10 cellular contexts compared by ENCODE assay signal in the genomic region with DNA sequence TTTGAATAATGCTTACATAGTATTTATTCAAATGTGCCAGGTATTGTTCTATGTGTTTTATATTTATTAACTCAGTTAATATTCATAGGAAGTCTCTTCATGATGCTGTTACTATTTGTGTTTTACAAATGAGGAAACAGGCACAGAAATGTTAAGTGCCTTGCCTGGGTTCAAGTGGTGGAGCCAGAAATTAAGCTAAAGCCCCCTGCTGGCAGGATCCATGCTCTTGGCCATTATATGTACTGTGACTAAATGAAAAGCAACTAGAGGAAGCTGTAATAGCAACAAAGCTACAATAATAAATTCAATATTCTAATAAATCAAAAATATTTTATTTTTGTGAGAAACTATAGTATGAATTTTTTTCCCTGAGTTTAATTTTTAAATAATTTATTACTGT. TPM values are rescaled to one million over a fixed set of nuclear protein-coding genes. Genes with fewer than 3 reads are reported as not detected.
DNase-seq lines count a peak whose midpoint lies in the region; ATAC-seq, FAIRE-seq and TF ChIP-seq lines count a peak whose summit lies in the region.
"Had no signal": no experiment of that assay in that cellular context is flagged by ENCODE, and none has a peak within 500 bp of the region (broad histone marks: within the 10 kb centered on the region; RNA-seq: fewer than 3 reads in every experiment).

No MANE protein-coding gene starts in this region.

- H3K27me3 Mint-ChIP-seq in endodermal cell (ENCODE audit: insufficient read depth) = no peaks in the 10 kb centered on the region

- peaks cover 8% of the 10 kb centered on the region for H3K4me1 Mint-ChIP-seq in endodermal cell

- no peak overlapping the region for H3K9ac ChIP-seq in endodermal cell (ENCODE audit: extremely low read depth, low read length, poor library complexity, severe bottlenecking)
- H3K9ac ChIP-seq: parathyroid adenoma had no signal

- H3K27ac ChIP-seq in endodermal cell (ENCODE audit: low read depth, low read length) = no peak overlapping the region
- H3K27ac ChIP-seq: parathyroid adenoma had no signal

- H3K27me3 ChIP-seq in endodermal cell (ENCODE audit: control insufficient read depth, insufficient read depth, low read length, poor library complexity, severe bottlenecking) = no peaks in the 10 kb centered on the region

- no peak for FAIRE-seq in GM19239 (lab: Jason Lieb, UNC)

- H3K36me3 Mint-ChIP-seq in endodermal cell (ENCODE audit: low read depth) = peaks cover 30% of the 10 kb centered on the region

- H3K4me3 Mint-ChIP-seq in endodermal cell = no peak overlapping the region

- H3K36me3 ChIP-seq in endodermal cell (ENCODE audit: control insufficient read depth, insufficient read depth, low read length) = peaks cover 40% of the 10 kb centered on the region

- no peak overlapping the region for H3K27ac Mint-ChIP-seq in endodermal cell

- H3K9me3 ChIP-seq in endodermal cell (ENCODE audit: control insufficient read depth, low read length) = no peaks in the 10 kb centered on the region

- DNase-seq in stimulated activated CD4-positive, alpha-beta T cell treated with anti-CD3 and anti-CD28 coated beads, Interleukin-4, amount 100 ng/mL, for 24 hours = peak; percentile 10
- DNase-seq in stimulated activated CD4-positive, alpha-beta T cell treated with anti-CD3 and anti-CD28 coated beads, Interleukin-12 subunit alpha, Interleukin-12 subunit beta, amount 100 ng/mL, for 4 hours = no peak
- peak; percentile 24 for DNase-seq in NCI-H510A treated with DMSO at 0.1 percent for 48 hours (lab: John Stamatoyannopoulos, UW)
- peak; percentile 59 for DNase-seq in endodermal cell
- DNase-seq in NCI-H146 treated with DMSO at 0.1 percent for 48 hours (lab: John Stamatoyannopoulos, UW; ENCODE audit: unreplicated experiment) = no peak
- DNase-seq in GM19239 (ENCODE audit: insufficient read length, low spot score) = no peak
- DNase-seq: T-helper 9 cell had no signal

- peak; percentile 72 for TF ChIP-seq CTCF in endodermal cell (conservative IDR thresholded peaks at IDR 0.05)

- H3K9me3 Mint-ChIP-seq in endodermal cell = no peaks in the 10 kb centered on the region

- no peak for ATAC-seq in HG03520 (IDR thresholded peaks at IDR 0.05; ENCODE audit: unreplicated experiment)
- no peak for ATAC-seq in GM21360 (IDR thresholded peaks at IDR 0.05; ENCODE audit: unreplicated experiment)

- no peak overlapping the region for H3K4me3 ChIP-seq in endodermal cell (ENCODE audit: low read length)

- no peaks in the 10 kb centered on the region for H3K4me1 ChIP-seq in endodermal cell (ENCODE audit: control insufficient read depth, insufficient read depth, low read length)
- H3K4me1 ChIP-seq: parathyroid adenoma had no signal

RNA-seq across cellular contexts. Expression of gene IARS2, which starts 30.0 kb away (rescaled TPM):
- total RNA-seq in endodermal cell = 10 to 100 TPM; 78.2 to 89.4 TPM
- 65.3 TPM for polyA plus RNA-seq in endodermal cell (2013, experiment 1 of 2)
- 62.8 TPM for polyA plus RNA-seq in endodermal cell (2013, experiment 2 of 2)

RNA-seq across cellular contexts. Expression of gene BPNT1, which starts 34.3 kb away (rescaled TPM):
- 10 to 100 TPM; 13.1 to 15.6 TPM for total RNA-seq in endodermal cell
- 17.5 TPM for polyA plus RNA-seq in endodermal cell (2013, experiment 1 of 2)
- polyA plus RNA-seq in endodermal cell (2013, experiment 2 of 2) = 17.6 TPM

Comparison
In these comparisons a context has a peak if more than half of its experiments do, and no peak if none do; other contexts are left out.
1. DNase-seq: peak in stimulated activated CD4-positive, alpha-beta T cell treated with anti-CD3 and anti-CD28 coated beads, Interleukin-4, amount 100 ng/mL, for 24 hours (single experiment), NCI-H510A treated with DMSO at 0.1 percent for 48 hours (single experiment) and endodermal cell (single experiment); none in stimulated activated CD4-positive, alpha-beta T cell treated with anti-CD3 and anti-CD28 coated beads, Interleukin-12 subunit alpha, Interleukin-12 subunit beta, amount 100 ng/mL, for 4 hours (single experiment), NCI-H146 treated with DMSO at 0.1 percent for 48 hours (single experiment) and GM19239 (single experiment).